ENCODE assay signal across 28 cellular contexts in the genomic region with DNA sequence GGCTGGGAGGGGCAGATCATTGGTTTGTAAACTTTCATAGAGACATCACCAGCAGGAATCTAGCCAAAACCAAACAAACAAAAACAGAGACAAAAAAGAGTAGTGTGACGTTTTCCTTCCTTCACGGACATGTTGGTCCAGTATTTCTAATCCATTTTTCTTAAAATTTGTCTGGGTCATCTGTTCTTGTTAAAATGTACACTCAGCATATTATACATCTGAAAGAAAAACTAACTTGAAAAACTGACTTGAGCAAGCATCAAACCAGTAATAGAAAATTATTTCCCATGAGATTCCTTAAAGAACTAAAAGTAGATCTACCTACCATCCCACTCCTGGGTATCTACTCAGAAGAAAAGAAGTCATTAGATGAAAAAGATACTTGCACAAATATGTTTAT.
"Had no signal": no experiment of that assay in that cellular context is flagged by ENCODE, and none has a peak within 500 bp of the region (broad histone marks: within the 10 kb centered on the region; RNA-seq: fewer than 3 reads in every experiment).

No MANE protein-coding gene starts in this region.

- ATAC-seq: activated CD8-positive, alpha-beta T cell treated with anti-CD3 and anti-CD28 coated beads for 36 hours; activated naive CD4-positive, alpha-beta T cell treated with anti-CD3 and anti-CD28 coated beads, Interleukin-2, amount 50 U/mL, for 72 hours; activated T-cell treated with anti-CD3 and anti-CD28 coated beads, Interleukin-2, amount 50 U/mL, for 72 hours; activated T-helper 17 cell treated with anti-CD3 and anti-CD28 coated beads, Interleukin-2, amount 50 U/mL, for 72 hours; gastroesophageal sphincter; heart right ventricle had no signal

- H3K27me3 ChIP-seq: ascending aorta, breast epithelium, cardiac muscle cell, colonic mucosa, esophagus squamous epithelium, gastroesophageal sphincter, heart right ventricle had no signal

- H3K4me3 Mint-ChIP-seq: activated CD8-positive, alpha-beta T cell treated with anti-CD3 and anti-CD28 coated beads for 36 hours; activated naive CD4-positive, alpha-beta T cell treated with anti-CD3 and anti-CD28 coated beads, Interleukin-2, amount 10 ng/mL, durations not matched to agents 7 days and 5 days; activated naive CD8-positive, alpha-beta T cell treated with anti-CD3 and anti-CD28 coated beads, Interleukin-2, amount 10 ng/mL, durations not matched to agents 7 days and 5 days; activated T-cell treated with anti-CD3 and anti-CD28 coated beads, Interleukin-2, amount 50 U/mL, for 72 hours; activated T-helper 17 cell treated with anti-CD3 and anti-CD28 coated beads, Interleukin-2, amount 50 U/mL, for 72 hours; brain had no signal

- DNase-seq: activated CD4-positive, alpha-beta T cell treated with anti-CD3 and anti-CD28 coated beads for 4 hours; activated CD4-positive, alpha-beta T cell treated with anti-CD3 and anti-CD28 coated beads, Interleukin-2, amount 50 U/mL, for 1 hour; activated CD4-positive, alpha-beta T cell treated with anti-CD3 and anti-CD28 coated beads, Interleukin-2, amount 50 U/mL, for 48 hours; activated CD4-positive, CD25-positive, alpha-beta regulatory T cell; activated CD4-positive, CD25-positive, alpha-beta regulatory T cell treated with anti-CD3 and anti-CD28 coated beads, Interleukin-2, amount 50 U/mL, for 72 hours; activated CD8-positive, alpha-beta memory T cell treated with anti-CD3 and anti-CD28 coated beads for 24 hours; activated CD8-positive, alpha-beta T cell treated with anti-CD3 and anti-CD28 coated beads for 36 hours; activated effector memory CD4-positive, alpha-beta T cell treated with anti-CD3 and anti-CD28 coated beads, Interleukin-2, amount 50 U/mL, for 16 hours; activated naive CD4-positive, alpha-beta T cell treated with anti-CD3 and anti-CD28 coated beads, Interleukin-2, amount 10 ng/mL, durations not matched to agents 7 days and 5 days; activated naive CD8-positive, alpha-beta T cell treated with anti-CD3 and anti-CD28 coated beads, Interleukin-2, amount 10 ng/mL, durations not matched to agents 7 days and 5 days; activated T-cell treated with anti-CD3 and anti-CD28 coated beads, Interleukin-2, amount 50 U/mL, for 72 hours; central memory CD4-positive, alpha-beta T cell; cerebellar nuclear complex; colonic mucosa; effector CD8-positive, alpha-beta T cell; esophagus squamous epithelium; foreskin melanocyte; heart right ventricle; T-helper 2 cell had no signal

- H3K4me1 ChIP-seq: colonic mucosa had no signal

- FAIRE-seq: endothelial cell of umbilical vein had no signal

- H3K36me3 ChIP-seq: ascending aorta, breast epithelium, cardiac muscle cell, colonic mucosa, esophagus squamous epithelium, gastroesophageal sphincter, heart right ventricle had no signal

- H3K27ac Mint-ChIP-seq: activated CD8-positive, alpha-beta T cell treated with anti-CD3 and anti-CD28 coated beads for 36 hours; activated naive CD4-positive, alpha-beta T cell treated with anti-CD3 and anti-CD28 coated beads, Interleukin-2, amount 10 ng/mL, durations not matched to agents 7 days and 5 days; activated naive CD8-positive, alpha-beta T cell treated with anti-CD3 and anti-CD28 coated beads, Interleukin-2, amount 10 ng/mL, durations not matched to agents 7 days and 5 days; activated T-cell treated with anti-CD3 and anti-CD28 coated beads, Interleukin-2, amount 50 U/mL, for 72 hours; activated T-helper 17 cell treated with anti-CD3 and anti-CD28 coated beads, Interleukin-2, amount 50 U/mL, for 72 hours; brain had no signal

- H3K9me3 ChIP-seq: breast epithelium, colonic mucosa had no signal

- H3K4me3 ChIP-seq: ascending aorta, breast epithelium, cardiac muscle cell, colonic mucosa, esophagus squamous epithelium, gastroesophageal sphincter, heart right ventricle had no signal

- H3K27ac ChIP-seq: ascending aorta, breast epithelium, cardiac muscle cell, colonic mucosa, epithelial cell of prostate, esophagus squamous epithelium, gastroesophageal sphincter, heart right ventricle had no signal

- H3K27me3 Mint-ChIP-seq: activated T-helper 17 cell treated with anti-CD3 and anti-CD28 coated beads, Interleukin-2, amount 50 U/mL, for 72 hours had no signal
